In the genomic region with DNA sequence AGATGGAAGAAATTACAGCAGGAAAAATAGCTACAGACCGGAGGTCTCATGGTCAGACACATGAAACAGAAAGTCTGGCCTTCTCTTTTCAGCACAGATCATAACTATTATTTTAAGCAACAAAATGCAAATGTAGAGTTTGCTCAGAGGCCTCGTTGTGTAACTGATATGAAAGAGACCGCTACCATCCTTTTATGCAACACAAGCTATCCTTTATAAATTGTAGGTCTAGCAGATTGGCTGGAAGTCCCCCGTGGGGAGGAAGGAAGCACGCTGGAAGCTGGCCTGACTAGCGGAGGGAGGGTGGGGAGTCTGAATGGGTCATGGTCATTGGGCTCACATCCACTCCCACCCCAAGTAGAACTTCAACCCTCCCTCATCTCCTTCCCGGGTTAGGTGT, we compare ENCODE assay signal across 13 cellular contexts. TPM values are rescaled to one million over a fixed set of nuclear protein-coding genes. Genes with fewer than 3 reads are reported as not detected.
DNase-seq lines count a peak whose midpoint lies in the region; ATAC-seq and TF ChIP-seq lines count a peak whose summit lies in the region.
"Had no signal": no experiment of that assay in that cellular context is flagged by ENCODE, and none has a peak within 500 bp of the region (broad histone marks: within the 10 kb centered on the region; RNA-seq: fewer than 3 reads in every experiment).

No MANE protein-coding gene starts in this region.

- TF ChIP-seq CTCF in lower lobe of right lung (IDR thresholded peaks at IDR 0.05): no peak

- peaks cover 0 to 10% (median 5%) of the 10 kb centered on the region in 5 donors for H3K4me1 ChIP-seq in subcutaneous abdominal adipose tissue (ENCODE audit: control insufficient read depth in 5 of 5, insufficient read depth in 5 of 5, low read length in 5 of 5)
- peaks cover 5% of the 10 kb centered on the region for H3K4me1 ChIP-seq in lower lobe of right lung

- DNase-seq in RPMI7951 (ENCODE audit: low read depth): peak; percentile 17
- DNase-seq in DMS153 treated with DMSO at 0.1 percent for 48 hours (lab: John Stamatoyannopoulos, UW; ENCODE audit: unreplicated experiment): no peak
- no peak for DNase-seq in lower lobe of right lung
- DNase-seq in iPS-NIHi7 (ENCODE audit: extremely low spot score): no peak
- no peak for DNase-seq in HuH-7.5 (ENCODE audit: low spot score)
- DNase-seq: activated CD4-positive, alpha-beta T cell treated with anti-CD3 and anti-CD28 coated beads, Interleukin-2, amount 50 U/mL, for 4 hours; NCI-H2107; stomach had no signal

- H3K9me3 ChIP-seq in subcutaneous abdominal adipose tissue (ENCODE audit: control insufficient read depth in 5 of 5, low read length in 5 of 5): peaks cover 0 to 4% (median 0%) of the 10 kb centered on the region in 5 donors
- peaks cover 7% of the 10 kb centered on the region for H3K9me3 ChIP-seq in lower lobe of right lung
- H3K9me3 ChIP-seq: adrenal gland had no signal

- intact Hi-C loops in lower lobe of right lung (cut with DNase I): no loop called here

- H3K36me3 ChIP-seq in subcutaneous abdominal adipose tissue (ENCODE audit: control insufficient read depth in 5 of 5, insufficient read depth in 5 of 5, low read length in 5 of 5) (no peaks in the 10 kb centered on the region), lower lobe of right lung (no peaks in the 10 kb centered on the region)
- H3K36me3 ChIP-seq: adrenal gland, stomach had no signal

- no peak overlapping the region for H3K9ac ChIP-seq in subcutaneous abdominal adipose tissue (ENCODE audit: low read length in 5 of 5)

- H3K27me3 ChIP-seq in subcutaneous abdominal adipose tissue (ENCODE audit: control insufficient read depth in 5 of 5, insufficient read depth in 4 of 5, low read length in 5 of 5): no peaks in the 10 kb centered on the region
- no peaks in the 10 kb centered on the region for H3K27me3 ChIP-seq in lower lobe of right lung (ENCODE audit: low read depth)
- H3K27me3 ChIP-seq: adrenal gland, stomach had no signal

- H3K27ac ChIP-seq in subcutaneous abdominal adipose tissue (ENCODE audit: low read depth, low read length) (peak overlapping the region; percentile 19), lower lobe of right lung (no peak overlapping the region)
- H3K27ac ChIP-seq: adrenal gland, SK-N-MC had no signal

- H3K4me3 ChIP-seq in subcutaneous abdominal adipose tissue (ENCODE audit: low read depth in 1 of 5, low read length in 5 of 5) (no peak overlapping the region), lower lobe of right lung (no peak overlapping the region)
- H3K4me3 ChIP-seq: adrenal gland, SK-N-MC, stomach had no signal

- ATAC-seq in GM19035 (IDR thresholded peaks at IDR 0.05; ENCODE audit: unreplicated experiment) (peak; percentile 94), HG02852 (IDR thresholded peaks at IDR 0.05; ENCODE audit: unreplicated experiment) (peak; percentile 90), lower lobe of right lung (no peak)

RNA-seq across cellular contexts. Expression of a gene that starts 27.7 kb away (rescaled TPM):
- total RNA-seq in RPMI7951 (2014; rRNA removed; shearing (Covaris generic)): not detected in 2 replicates
- total RNA-seq in lower lobe of right lung: not detected
- total RNA-seq: adrenal gland, stomach had no signal

Comparison
In these comparisons a context has a peak if more than half of its experiments do, and no peak if none do; other contexts are left out.
1. ATAC-seq: peak in GM19035 (single experiment) and HG02852 (single experiment); none in lower lobe of right lung (0 of 2).